ENCODE assay signal across 9 cellular contexts in the genomic region with DNA sequence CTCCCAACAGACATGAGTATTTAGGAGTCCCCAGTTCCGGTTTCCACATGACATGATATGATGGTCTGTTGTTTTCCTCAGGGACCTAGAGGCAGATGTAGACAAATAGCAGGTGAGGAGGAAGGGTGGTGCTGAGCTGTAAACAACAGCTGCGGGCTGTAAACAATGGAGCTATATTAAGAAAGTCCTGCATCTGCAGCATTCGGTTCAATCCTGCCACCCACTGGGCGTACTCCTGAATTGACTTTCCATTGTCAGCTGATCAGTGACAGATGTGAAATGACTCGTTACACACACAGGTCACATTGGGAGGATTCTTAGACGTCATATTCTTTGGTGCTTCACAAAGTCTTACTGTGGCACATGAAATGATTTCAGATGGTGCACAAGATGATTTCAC. TPM values are rescaled to one million over a fixed set of nuclear protein-coding genes. Genes with fewer than 3 reads are reported as not detected.
DNase-seq lines count a peak whose midpoint lies in the region; ATAC-seq and TF ChIP-seq lines count a peak whose summit lies in the region.
"Had no signal": no experiment of that assay in that cellular context is flagged by ENCODE, and none has a peak within 500 bp of the region (broad histone marks: within the 10 kb centered on the region; RNA-seq: fewer than 3 reads in every experiment).

No MANE protein-coding gene starts in this region.

- H3K27ac ChIP-seq in HL-60 (replicated peaks) (no peak overlapping the region), fibroblast of lung (ENCODE audit: insufficient read depth, low read length) (no peak overlapping the region), psoas muscle (no peak overlapping the region)
- H3K27ac ChIP-seq: thoracic aorta had no signal

- intact Hi-C loops in psoas muscle (cut with DNase I): no loop called here

- no peak overlapping the region for H3K4me2 ChIP-seq in fibroblast of lung (ENCODE audit: extremely low read depth, insufficient read depth, low read length)

- H2AFZ ChIP-seq in fibroblast of lung (ENCODE audit: low read length): no peak overlapping the region

- no peaks in the 10 kb centered on the region for H4K20me1 ChIP-seq in fibroblast of lung (ENCODE audit: control insufficient read depth, extremely low read depth, insufficient read depth, low read length)

- H3K36me3 ChIP-seq in fibroblast of lung (ENCODE audit: control insufficient read depth, insufficient read depth, low read length): no peaks in the 10 kb centered on the region
- no peaks in the 10 kb centered on the region for H3K36me3 ChIP-seq in psoas muscle (ENCODE audit: insufficient read depth in 1 of 2, low read depth in 1 of 2)
- H3K36me3 ChIP-seq: thoracic aorta had no signal

- H3K4me1 ChIP-seq in fibroblast of lung (ENCODE audit: control insufficient read depth, extremely low read depth, insufficient read depth, low read length) (no peaks in the 10 kb centered on the region), psoas muscle (no peaks in the 10 kb centered on the region)

- H3K4me3 ChIP-seq in HL-60 (replicated peaks; ENCODE audit: insufficient read depth, low read length): no peak overlapping the region
- H3K4me3 ChIP-seq in fibroblast of lung (replicated peaks in 1 of 4; ENCODE audit: control extremely low read depth in 1 of 4, insufficient read depth in 1 of 4, low read depth in 3 of 4, low read length in 4 of 4): no peak overlapping the region
- no peak overlapping the region for H3K4me3 ChIP-seq in psoas muscle
- H3K4me3 ChIP-seq: thoracic aorta had no signal

- H3K79me2 ChIP-seq in fibroblast of lung (ENCODE audit: control insufficient read depth, insufficient read depth, low read length): no peaks in the 10 kb centered on the region

- H3K9me3 ChIP-seq in fibroblast of lung (ENCODE audit: control insufficient read depth, insufficient read depth, low read depth, low read length): no peaks in the 10 kb centered on the region
- no peaks in the 10 kb centered on the region for H3K9me3 ChIP-seq in psoas muscle
- H3K9me3 ChIP-seq: thoracic aorta had no signal

- peak; percentile 64 for DNase-seq in activated effector memory CD4-positive, alpha-beta T cell treated with anti-CD3 and anti-CD28 coated beads, Interleukin-2, amount 50 U/mL, for 16 hours
- DNase-seq in activated effector memory CD4-positive, alpha-beta T cell treated with Interleukin-2 at 50 U/mL for 16 hours: no peak
- DNase-seq in HL-60 (ENCODE audit: low read depth in 1 of 2, low spot score in 1 of 2) (peak; percentile 14 to 61), RKO (ENCODE audit: low spot score) (peak; percentile 36), fibroblast of lung (ENCODE audit: low read depth in 2 of 2) (peak; percentile 37 to 51), psoas muscle (peak in 1 of 2 donors; percentile 14), SK-N-DZ (ENCODE audit: low spot score) (no peak)

- ATAC-seq in GM21619 (IDR thresholded peaks at IDR 0.05; ENCODE audit: unreplicated experiment) (peak; percentile 96), psoas muscle (peak; percentile 76 to 97 (median 90))

- H3K27me3 ChIP-seq in HL-60 (ENCODE audit: insufficient read depth, poor library complexity, severe bottlenecking): no peaks in the 10 kb centered on the region
- peaks cover 3% of the 10 kb centered on the region for H3K27me3 ChIP-seq in fibroblast of lung (ENCODE audit: control insufficient read depth, insufficient read depth, low read length)
- H3K27me3 ChIP-seq in psoas muscle (ENCODE audit: insufficient read depth in 3 of 3, low read length in 2 of 3): no peaks in the 10 kb centered on the region

- 11 to 16% (median 14%) methylated on average over 6 of the region's 6 CpGs for WGBS in psoas muscle, 3 donors

- H3K9ac ChIP-seq in fibroblast of lung (ENCODE audit: insufficient read depth, low read length): no peak overlapping the region

- TF ChIP-seq CTCF in HL-60 (IDR thresholded peaks at IDR 0.05; ENCODE audit: insufficient read depth, low read length) (peak; percentile 37), fibroblast of lung (conservative IDR thresholded peaks at IDR 0.05 in 1 of 2, IDR thresholded peaks at IDR 0.05 in 1 of 2; ENCODE audit: low read depth in 1 of 2, low read length in 2 of 2) (peak; percentile 31 to 32), psoas muscle (IDR thresholded peaks at IDR 0.05) (peak; percentile 38)

RNA-seq across cellular contexts. Expression of gene RAG1, which starts 26.8 kb away (rescaled TPM):
- total RNA-seq in fibroblast of lung (0.77 and 0.99 TPM in 2 replicates), psoas muscle (1 to 10 TPM in 1 of 4 donors, under 1 TPM in 3; 0.24 to 1.7 (median 0.60) TPM)
- polyA plus RNA-seq in fibroblast of lung (0.08 and 0.18 TPM in 2 replicates), psoas muscle (under 1 TPM; 0.04 to 0.85 (median 0.35) TPM)
- polyA plus RNA-seq in fibroblast of lung (2012): 0.30 and 0.35 TPM in 2 replicates
- polyA minus RNA-seq in fibroblast of lung (ENCODE audit: low replicate concordance): 0.48 TPM in 1 of 2 replicates, not detected in the other
- polyA plus RNA-seq in SK-N-DZ (2014; cell fraction: cytosol; rRNA removed): 0.21 and 0.22 TPM in 2 replicates
- 0.17 and 1.5 TPM in 2 replicates for polyA plus RNA-seq in SK-N-DZ (2014; cell fraction: nucleus; rRNA removed)

RNA-seq across cellular contexts. Expression of gene TRAF6, which starts 30.9 kb away (rescaled TPM):
- total RNA-seq in fibroblast of lung (5.6 and 6.6 TPM in 2 replicates), psoas muscle (10 to 100 TPM; 11.1 to 14.9 (median 11.6) TPM)
- polyA plus RNA-seq in fibroblast of lung (7.5 and 9.0 TPM in 2 replicates), psoas muscle (1 to 10 TPM; 4.7 to 9.7 (median 6.7) TPM)
- polyA plus RNA-seq in fibroblast of lung (2012): 4.7 and 5.0 TPM in 2 replicates
- polyA minus RNA-seq in fibroblast of lung (ENCODE audit: low replicate concordance): 6.4 and 15.6 TPM in 2 replicates
- polyA plus RNA-seq in SK-N-DZ (2014; cell fraction: cytosol; rRNA removed): 3.9 and 5.7 TPM in 2 replicates
- 5.2 and 7.3 TPM in 2 replicates for polyA plus RNA-seq in SK-N-DZ (2014; cell fraction: nucleus; rRNA removed)

RNA-seq across cellular contexts. Expression of gene IFTAP, which starts 53.3 kb away (rescaled TPM):
- total RNA-seq in fibroblast of lung: 41.1 and 47.0 TPM in 2 replicates
- 34.6 and 42.7 TPM in 2 replicates for polyA plus RNA-seq in fibroblast of lung
- polyA plus RNA-seq in fibroblast of lung (2012): 24.8 and 33.9 TPM in 2 replicates
- polyA minus RNA-seq in fibroblast of lung (ENCODE audit: low replicate concordance): 12.6 TPM in 1 of 2 replicates, not detected in the other
- 10 to 100 TPM; 21.3 to 36.4 (median 26.0) TPM for total RNA-seq in psoas muscle
- 10 to 100 TPM; 28.2 to 58.7 (median 40.3) TPM for polyA plus RNA-seq in psoas muscle
- polyA plus RNA-seq in SK-N-DZ (2014; cell fraction: cytosol; rRNA removed): 113 and 114 TPM in 2 replicates
- 62.8 and 77.8 TPM in 2 replicates for polyA plus RNA-seq in SK-N-DZ (2014; cell fraction: nucleus; rRNA removed)

RNA-seq across cellular contexts. Expression of gene RAG2, which starts 57.0 kb away (rescaled TPM):
- total RNA-seq in fibroblast of lung (not detected in 2 replicates), psoas muscle (not detected)
- polyA plus RNA-seq in fibroblast of lung (not detected in 2 replicates), psoas muscle (under 1 TPM in 1 of 3 donors, not detected in 2; 0.43 TPM)
- polyA plus RNA-seq in fibroblast of lung (2012): not detected in 2 replicates
- polyA minus RNA-seq in fibroblast of lung (ENCODE audit: low replicate concordance): not detected in 2 replicates
- polyA plus RNA-seq in SK-N-DZ (2014; cell fraction: cytosol; rRNA removed): 0.05 and 0.08 TPM in 2 replicates
- polyA plus RNA-seq in SK-N-DZ (2014; cell fraction: nucleus; rRNA removed): 0.20 TPM in 1 of 2 replicates, not detected in the other
- total RNA-seq: thoracic aorta had no signal

Comparison
In these comparisons a context has a peak if more than half of its experiments do, and no peak if none do; other contexts are left out.
1. DNase-seq: peak in activated effector memory CD4-positive, alpha-beta T cell treated with anti-CD3 and anti-CD28 coated beads, Interleukin-2, amount 50 U/mL, for 16 hours (single experiment), HL-60 (2 of 2), RKO (single experiment) and fibroblast of lung (2 of 2); none in activated effector memory CD4-positive, alpha-beta T cell treated with Interleukin-2 at 50 U/mL for 16 hours (single experiment) and SK-N-DZ (single experiment).
2. Peak in every context shown above with its lines, with median percentiles within 50 percentile points of each other: CTCF ChIP-seq.